17 cellular contexts compared by ENCODE assay signal in the genomic region with DNA sequence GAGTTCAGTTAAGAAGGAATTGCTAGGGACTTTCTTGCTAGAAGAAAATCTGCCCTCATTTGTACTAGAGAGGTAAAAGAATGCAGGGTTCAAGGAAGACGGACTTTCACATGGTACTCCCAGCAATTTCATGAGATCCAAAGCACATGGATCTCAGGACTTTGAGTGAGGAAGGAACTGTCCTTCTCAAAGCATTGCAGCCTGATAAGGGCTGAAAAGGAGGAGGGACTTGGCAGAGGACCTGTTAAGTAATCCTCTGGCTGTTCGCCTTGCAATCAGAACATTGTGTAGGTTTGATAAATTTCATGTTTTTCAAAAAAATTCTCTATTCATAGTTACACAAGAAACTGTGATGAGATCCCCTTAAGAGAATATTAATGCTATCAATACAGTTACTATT.
"Had no signal": no experiment of that assay in that cellular context is flagged by ENCODE, and none has a peak within 500 bp of the region (broad histone marks: within the 10 kb centered on the region; RNA-seq: fewer than 3 reads in every experiment).

No MANE protein-coding gene starts in this region.

- H3K4me3 ChIP-seq: ascending aorta, lung, thyroid gland had no signal

- ATAC-seq: activated CD8-positive, alpha-beta T cell treated with anti-CD3 and anti-CD28 coated beads, Interleukin-2, amount 10 ng/mL, durations not matched to agents 7 days and 5 days; activated naive CD4-positive, alpha-beta T cell treated with anti-CD3 and anti-CD28 coated beads, Interleukin-2, amount 50 U/mL, for 72 hours had no signal

- DNase-seq: activated CD4-positive, alpha-beta T cell treated with anti-CD3 and anti-CD28 coated beads for 1 hour; activated CD4-positive, alpha-beta T cell treated with anti-CD3 and anti-CD28 coated beads, Interleukin-2, amount 50 U/mL, for 1 hour; activated CD8-positive, alpha-beta T cell treated with anti-CD3 and anti-CD28 coated beads, Interleukin-2, amount 10 ng/mL, durations not matched to agents 7 days and 5 days; activated gamma-delta T cell; foreskin fibroblast; islet precursor cell; left cardiac atrium; naive B cell; nucleus accumbens; stimulated activated CD4-positive, alpha-beta T cell treated with anti-CD3 and anti-CD28 coated beads, Interleukin-4, amount 100 ng/mL, for 24 hours; stimulated activated naive CD4-positive, alpha-beta T cell treated with Interleukin-2 at 50 U/mL for 16 hours; T-helper 1 cell; thyroid gland had no signal

- H3K9me3 ChIP-seq: ascending aorta, thyroid gland had no signal

- H3K4me3 Mint-ChIP-seq: activated CD8-positive, alpha-beta T cell treated with anti-CD3 and anti-CD28 coated beads, Interleukin-2, amount 10 ng/mL, durations not matched to agents 7 days and 5 days; activated T-helper 1 cell treated with anti-CD3 and anti-CD28 coated beads, Interleukin-12 subunit alpha, Interleukin-12 subunit beta, Interleukin-2, Interleukin-4 antibody, amounts not matched to agents 30 ng/mL and 10 ng/mL and 1 ng/mL, durations not matched to agents 14 hours and 24 hours and 36 hours; naive B cell had no signal

- H3K27ac Mint-ChIP-seq: activated CD8-positive, alpha-beta T cell treated with anti-CD3 and anti-CD28 coated beads, Interleukin-2, amount 10 ng/mL, durations not matched to agents 7 days and 5 days; activated naive CD4-positive, alpha-beta T cell treated with anti-CD3 and anti-CD28 coated beads, Interleukin-2, amount 50 U/mL, for 72 hours; activated T-helper 1 cell treated with anti-CD3 and anti-CD28 coated beads, Interleukin-12 subunit alpha, Interleukin-12 subunit beta, Interleukin-2, Interleukin-4 antibody, amounts not matched to agents 30 ng/mL and 10 ng/mL and 1 ng/mL, durations not matched to agents 14 hours and 24 hours and 36 hours; naive B cell had no signal

- H3K27ac ChIP-seq: thyroid gland had no signal

- H3K27me3 ChIP-seq: ascending aorta, thyroid gland had no signal

- H3K4me1 ChIP-seq: ascending aorta, thyroid gland had no signal

- H3K36me3 ChIP-seq: ascending aorta, thyroid gland had no signal

- H3K9me3 Mint-ChIP-seq: activated naive CD4-positive, alpha-beta T cell treated with anti-CD3 and anti-CD28 coated beads, Interleukin-2, amount 50 U/mL, for 72 hours; activated T-helper 1 cell treated with anti-CD3 and anti-CD28 coated beads, Interleukin-12 subunit alpha, Interleukin-12 subunit beta, Interleukin-2, Interleukin-4 antibody, amounts not matched to agents 30 ng/mL and 10 ng/mL and 1 ng/mL, durations not matched to agents 14 hours and 24 hours and 36 hours had no signal

- H3K36me3 Mint-ChIP-seq: activated naive CD4-positive, alpha-beta T cell treated with anti-CD3 and anti-CD28 coated beads, Interleukin-2, amount 50 U/mL, for 72 hours; naive B cell had no signal
